In the genomic region with DNA sequence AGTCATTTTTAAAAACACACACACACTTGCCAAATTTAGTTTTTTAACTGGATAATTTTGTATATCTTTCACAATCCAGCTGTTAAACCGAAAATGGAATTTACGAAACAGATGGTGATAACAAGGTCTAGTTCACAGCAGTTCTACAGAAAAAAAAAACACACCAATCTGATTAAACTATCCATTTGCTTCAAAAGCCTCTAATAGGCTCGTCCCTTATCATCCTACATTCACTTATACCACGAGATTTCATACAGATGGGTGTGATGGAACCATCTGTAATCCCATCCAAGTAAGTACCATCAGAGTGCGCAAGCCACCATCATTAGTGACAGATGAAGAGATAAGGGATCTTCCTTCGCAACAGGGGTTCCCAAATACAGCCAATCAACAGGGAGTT, we compare ENCODE assay signal across 1 cellular context.
TF ChIP-seq lines count a peak whose summit lies in the region.

No MANE protein-coding gene starts in this region.

TF ChIP-seq in GM12878, 131 proteins besides CTCF, POLR2A, EP300 and RAD21 (continued from another document):
- TF ChIP-seq, protein P1, sequence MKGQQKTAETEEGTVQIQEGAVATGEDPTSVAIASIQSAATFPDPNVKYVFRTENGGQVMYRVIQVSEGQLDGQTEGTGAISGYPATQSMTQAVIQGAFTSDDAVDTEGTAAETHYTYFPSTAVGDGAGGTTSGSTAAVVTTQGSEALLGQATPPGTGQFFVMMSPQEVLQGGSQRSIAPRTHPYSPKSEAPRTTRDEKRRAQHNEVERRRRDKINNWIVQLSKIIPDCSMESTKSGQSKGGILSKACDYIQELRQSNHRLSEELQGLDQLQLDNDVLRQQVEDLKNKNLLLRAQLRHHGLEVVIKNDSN (IDR thresholded peaks at IDR 0.05; ENCODE audit: borderline replicate concordance, extremely low read length, insufficient read depth, low read depth, low read length): no peak
